1 cellular context compared by ENCODE assay signal in genomic region chr22:41469218-41469851, GRCh38.
A peak's percentile ranks its signal among the peaks of the same experiment; 100 is the strongest.
TF ChIP-seq lines count a peak whose summit lies in the region.

No MANE protein-coding gene starts in this region.

TF ChIP-seq in HepG2, 621 proteins besides CTCF, POLR2A, EP300 and RAD21 (continued from another document):
- no peak for TF ChIP-seq PRDM10 (CRISPR knock-in tag; IDR thresholded peaks at IDR 0.05; ENCODE audit: low read depth)
- no peak for TF ChIP-seq ZNF484 (CRISPR knock-in tag; IDR thresholded peaks at IDR 0.05; ENCODE audit: borderline replicate concordance, low read depth)
- TF ChIP-seq ZNF343 (CRISPR knock-in tag; IDR thresholded peaks at IDR 0.05), result no peak
- TF ChIP-seq ZNF263 (CRISPR knock-in tag; IDR thresholded peaks at IDR 0.05), result no peak
- TF ChIP-seq YEATS2 (CRISPR knock-in tag; IDR thresholded peaks at IDR 0.05; ENCODE audit: borderline replicate concordance), result no peak
- TF ChIP-seq ZNF34 (CRISPR knock-in tag; IDR thresholded peaks at IDR 0.05; ENCODE audit: borderline replicate concordance), result peak; percentile 61; the same call in 1 of the 2 replicates
- TF ChIP-seq ZNF552 (CRISPR knock-in tag; IDR thresholded peaks at IDR 0.05; ENCODE audit: borderline replicate concordance), result peak; percentile 66; the same call in 1 of the 2 replicates
- no peak for TF ChIP-seq ZNF33A (CRISPR knock-in tag; IDR thresholded peaks at IDR 0.05; ENCODE audit: borderline replicate concordance)
- no peak for TF ChIP-seq ZNF275 (CRISPR knock-in tag; IDR thresholded peaks at IDR 0.05; ENCODE audit: borderline replicate concordance)
- TF ChIP-seq, protein P1, sequence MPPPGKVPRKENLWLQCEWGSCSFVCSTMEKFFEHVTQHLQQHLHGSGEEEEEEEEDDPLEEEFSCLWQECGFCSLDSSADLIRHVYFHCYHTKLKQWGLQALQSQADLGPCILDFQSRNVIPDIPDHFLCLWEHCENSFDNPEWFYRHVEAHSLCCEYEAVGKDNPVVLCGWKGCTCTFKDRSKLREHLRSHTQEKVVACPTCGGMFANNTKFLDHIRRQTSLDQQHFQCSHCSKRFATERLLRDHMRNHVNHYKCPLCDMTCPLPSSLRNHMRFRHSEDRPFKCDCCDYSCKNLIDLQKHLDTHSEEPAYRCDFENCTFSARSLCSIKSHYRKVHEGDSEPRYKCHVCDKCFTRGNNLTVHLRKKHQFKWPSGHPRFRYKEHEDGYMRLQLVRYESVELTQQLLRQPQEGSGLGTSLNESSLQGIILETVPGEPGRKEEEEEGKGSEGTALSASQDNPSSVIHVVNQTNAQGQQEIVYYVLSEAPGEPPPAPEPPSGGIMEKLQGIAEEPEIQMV (CRISPR knock-in tag; IDR thresholded peaks at IDR 0.05; ENCODE audit: low read depth), result 0 out of 2 replicates have a peak, but pooled peaks have one; percentile 34
- TF ChIP-seq ZNF205 (CRISPR knock-in tag; IDR thresholded peaks at IDR 0.05), result no peak
- TF ChIP-seq MYC (CRISPR knock-in tag; IDR thresholded peaks at IDR 0.05; ENCODE audit: borderline replicate concordance), result 0 out of 2 replicates have a peak, but pooled peaks have one; percentile 3
- no peak for TF ChIP-seq SMAD3 (CRISPR knock-in tag; IDR thresholded peaks at IDR 0.05)
- TF ChIP-seq, protein P2, sequence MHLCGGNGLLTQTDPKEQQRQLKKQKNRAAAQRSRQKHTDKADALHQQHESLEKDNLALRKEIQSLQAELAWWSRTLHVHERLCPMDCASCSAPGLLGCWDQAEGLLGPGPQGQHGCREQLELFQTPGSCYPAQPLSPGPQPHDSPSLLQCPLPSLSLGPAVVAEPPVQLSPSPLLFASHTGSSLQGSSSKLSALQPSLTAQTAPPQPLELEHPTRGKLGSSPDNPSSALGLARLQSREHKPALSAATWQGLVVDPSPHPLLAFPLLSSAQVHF (CRISPR knock-in tag; IDR thresholded peaks at IDR 0.05), result no peak
- no peak for TF ChIP-seq ZKSCAN1 (IDR thresholded peaks at IDR 0.05; ENCODE audit: low read length)
- TF ChIP-seq ATF5 (CRISPR knock-in tag; IDR thresholded peaks at IDR 0.05; ENCODE audit: low read depth), result 0 out of 2 replicates have a peak, but pooled peaks have one; percentile 53
- no peak for TF ChIP-seq HNRNPL (IDR thresholded peaks at IDR 0.05; ENCODE audit: low read depth, low read length)
- no peak for TF ChIP-seq REST (IDR thresholded peaks at IDR 0.05; ENCODE audit: borderline replicate concordance in 1 of 2, low read depth in 1 of 2, low read length in 2 of 2)
- TF ChIP-seq ZNF816 (CRISPR knock-in tag; IDR thresholded peaks at IDR 0.05; ENCODE audit: borderline replicate concordance), result no peak
- no peak for TF ChIP-seq PTBP1 (IDR thresholded peaks at IDR 0.05; ENCODE audit: low read depth, low read length, poor library complexity, severe bottlenecking)
- peak; percentile 48; the same call in 1 of the 2 replicates for TF ChIP-seq ZNF737 (CRISPR knock-in tag; IDR thresholded peaks at IDR 0.05; ENCODE audit: borderline replicate concordance)
- no peak for TF ChIP-seq ZNF616 (CRISPR knock-in tag; IDR thresholded peaks at IDR 0.05; ENCODE audit: low read depth)
- TF ChIP-seq, protein P3, sequence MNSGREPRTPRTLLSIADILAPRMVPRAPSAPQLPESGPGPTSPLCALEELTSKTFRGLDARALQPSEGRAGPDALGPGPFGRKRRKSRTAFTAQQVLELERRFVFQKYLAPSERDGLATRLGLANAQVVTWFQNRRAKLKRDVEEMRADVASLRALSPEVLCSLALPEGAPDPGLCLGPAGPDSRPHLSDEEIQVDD (CRISPR knock-in tag; IDR thresholded peaks at IDR 0.05; ENCODE audit: borderline replicate concordance), result no peak
- peak; percentile 24; the same call in 1 of the 2 replicates for TF ChIP-seq EEA1 (CRISPR knock-in tag; IDR thresholded peaks at IDR 0.05; ENCODE audit: borderline replicate concordance)
- peak; percentile 17; the same call in 1 of the 2 replicates for TF ChIP-seq ZNF430 (CRISPR knock-in tag; IDR thresholded peaks at IDR 0.05)
- no peak for TF ChIP-seq TCF12 (IDR thresholded peaks at IDR 0.05)
- no peak for TF ChIP-seq TCF12 (CRISPR knock-in tag; IDR thresholded peaks at IDR 0.05)
- TF ChIP-seq ZBTB21 (CRISPR knock-in tag; IDR thresholded peaks at IDR 0.05), result no peak
- no peak for TF ChIP-seq KAT7 (CRISPR knock-in tag; IDR thresholded peaks at IDR 0.05; ENCODE audit: borderline replicate concordance)
- TF ChIP-seq ZNF724P (CRISPR knock-in tag; IDR thresholded peaks at IDR 0.05; ENCODE audit: borderline replicate concordance), result no peak; the same call in 1 of the 2 replicates
- no peak for TF ChIP-seq CREB1 (IDR thresholded peaks at IDR 0.05)
- peak; percentile 90 for TF ChIP-seq CREB1 (CRISPR knock-in tag; IDR thresholded peaks at IDR 0.05)
- no peak for TF ChIP-seq PAX8 (CRISPR knock-in tag; IDR thresholded peaks at IDR 0.05; ENCODE audit: borderline replicate concordance)
- TF ChIP-seq AGO1 (IDR thresholded peaks at IDR 0.05; ENCODE audit: low read depth, low read length, poor library complexity, severe bottlenecking), result peak; percentile 11
- no peak for TF ChIP-seq ZNF431 (CRISPR knock-in tag; IDR thresholded peaks at IDR 0.05; ENCODE audit: borderline replicate concordance, low read depth)
- no peak for TF ChIP-seq RFXANK (CRISPR knock-in tag; IDR thresholded peaks at IDR 0.05)
- no peak for TF ChIP-seq KLF6 (CRISPR knock-in tag; IDR thresholded peaks at IDR 0.05)
- no peak for TF ChIP-seq SETDB1 (CRISPR knock-in tag; IDR thresholded peaks at IDR 0.05; ENCODE audit: borderline replicate concordance)
TF ChIP-seq in HepG2: peak in this region for 81.
